ENCODE assay signal across 8 cellular contexts in genomic region chr12:110449799-110450497, GRCh38. TPM values are rescaled to one million over a fixed set of nuclear protein-coding genes. Genes with fewer than 3 reads are reported as not detected.
DNase-seq lines count a peak whose midpoint lies in the region; ATAC-seq and TF ChIP-seq lines count a peak whose summit lies in the region.

Gene ARPC3 (minus strand): TSS chr12:110450337. CDS start chr12:110450260, 77 bp downstream.

- H3K27ac ChIP-seq in PC-3 (ENCODE audit: low read length): peak within 1 kb of the TSS; percentile 75
- H3K27ac ChIP-seq in mucosa of rectum (ENCODE audit: low read depth in 2 of 2, low read length in 2 of 2): peak within 1 kb of the TSS; percentile 94 to 96

- H3K27me3 ChIP-seq in PC-3 (ENCODE audit: low read length) (no peaks in the 10 kb centered on the region), mucosa of rectum (ENCODE audit: control insufficient read depth in 2 of 2, insufficient read depth in 2 of 2, low read length in 2 of 2) (no peaks in the 10 kb centered on the region)

- H3K9me3 ChIP-seq in PC-3 (ENCODE audit: low read length) (no peaks in the 10 kb centered on the region), mucosa of rectum (ENCODE audit: control insufficient read depth in 2 of 2, low read length in 2 of 2) (no peaks in the 10 kb centered on the region)

- TF ChIP-seq CTCF in PC-3 (conservative IDR thresholded peaks at IDR 0.05; ENCODE audit: low read depth, low read length) (peak; percentile 82), epithelial cell of proximal tubule (conservative IDR thresholded peaks at IDR 0.05; ENCODE audit: low read depth, low read length) (peak; percentile 80)

- H3K36me3 ChIP-seq in PC-3 (ENCODE audit: low read depth, low read length): peaks cover 21% of the 10 kb centered on the region; the same call in 1 of the 2 replicates
- peaks cover 13 to 15% of the 10 kb centered on the region in 2 donors for H3K36me3 ChIP-seq in mucosa of rectum (ENCODE audit: control insufficient read depth in 2 of 2, insufficient read depth in 2 of 2, low read length in 2 of 2)

- H3K4me3 ChIP-seq in Jurkat, Clone E6-1 (ENCODE audit: low read length): peak within 1 kb of the TSS; percentile 71
- H3K4me3 ChIP-seq in PC-3 (ENCODE audit: low read length) (peak within 1 kb of the TSS; percentile 94), epithelial cell of proximal tubule (ENCODE audit: low read depth, low read length) (peak within 1 kb of the TSS; percentile 99), mucosa of rectum (ENCODE audit: low read length in 2 of 2) (peak within 1 kb of the TSS; percentile 95)

- peak within 1 kb of the TSS; percentile 77 for H2AFZ ChIP-seq in PC-3 (ENCODE audit: low read length)

- CTCF ChIA-PET in PC-3 (lab: Charles Lee): interaction anchor here (0.6 to 1.9 kb wide), 8 partner anchors 17 to 433 kb away, joined by 4 to 25 read pairs (median 6); partner anchors contain the start of genes FAM216A and GPN3

- TSS peak; percentile 73 for BruUV-seq in PC-3 (replicated peaks; lab: Mats Ljungman, UMichigan)

- H3K9me2 ChIP-seq in PC-3 (replicated peaks; ENCODE audit: low read length): no peaks in the 10 kb centered on the region

- DNase-seq in DMS53 treated with DMSO at 0.1 percent for 48 hours (lab: John Stamatoyannopoulos, UW; ENCODE audit: unreplicated experiment) (peak; percentile 94), PC-3 (peak; percentile 97), epithelial cell of proximal tubule (ENCODE audit: low read depth) (no peak)
- DNase-seq in Jurkat, Clone E6-1 (ENCODE audit: low read depth, low spot score): peak; percentile 91
- DNase-seq in activated T-cell treated with anti-CD3 and anti-CD28 coated beads, Interleukin-2, amount 50 U/mL, for 1 hour: peak; percentile 93
- peak; percentile 95 for DNase-seq in stimulated activated CD8-positive, alpha-beta memory T cell treated with anti-CD3 and anti-CD28 coated beads, Interleukin-4, amount 100 ng/mL, for 48 hours

- H3K9ac ChIP-seq in PC-3 (ENCODE audit: low read length) (peak within 1 kb of the TSS; percentile 92), mucosa of rectum (ENCODE audit: low read depth in 1 of 2, low read length in 2 of 2) (peak within 1 kb of the TSS; percentile 81 to 86)

- H3K79me2 ChIP-seq in PC-3 (ENCODE audit: low read length): peaks cover 40% of the 10 kb centered on the region

- peak within 1 kb of the TSS; percentile 87 for H3K4me2 ChIP-seq in PC-3 (ENCODE audit: low read length)

- peaks cover 3% of the 10 kb centered on the region for H3F3A ChIP-seq in PC-3 (ENCODE audit: low read length, unreplicated experiment)

- peaks cover 5% of the 10 kb centered on the region; the same call in 1 of the 2 replicates for H4K20me1 ChIP-seq in PC-3 (ENCODE audit: low read length)

- intact Hi-C loops in PC-3 (cut with micrococcal nuclease): loop anchor here (1.0 to 2.0 kb wide), 3 partner anchors 18 to 377 kb away; partner anchors contain the start of genes FAM216A and GPN3

- POLR2A ChIA-PET in PC-3 (lab: Charles Lee; ENCODE audit: unreplicated experiment): interaction anchor here (0.6 to 1.1 kb wide), 6 partner anchors 17 to 922 kb away, joined by 3 to 8 read pairs (median 4); partner anchors contain the start of genes FAM216A and GPN3

- H3K4me1 ChIP-seq in PC-3 (ENCODE audit: insufficient read depth, low read length): 0 out of 2 replicates have a peak, but pooled peaks cover 5% of the 10 kb centered on the region
- peaks cover 6 to 10% of the 10 kb centered on the region in 2 donors for H3K4me1 ChIP-seq in mucosa of rectum (ENCODE audit: control insufficient read depth in 2 of 2, insufficient read depth in 2 of 2, low read length in 2 of 2)

- peak; percentile 93 for ATAC-seq in GM21619 (IDR thresholded peaks at IDR 0.05; ENCODE audit: unreplicated experiment)
- ATAC-seq in PC-3: peak; percentile 96

RNA-seq across cellular contexts. Expression of gene ARPC3, which starts in this region (rescaled TPM):
- 365 TPM for polyA plus RNA-seq in Jurkat, Clone E6-1 (2012; ENCODE audit: insufficient read depth, insufficient read length)
- total RNA-seq in PC-3 (2014; rRNA removed) (202 and 292 TPM in 2 replicates), epithelial cell of proximal tubule (972 and 1,336 TPM in 2 replicates)
